24 cellular contexts compared by ENCODE assay signal in the genomic region with DNA sequence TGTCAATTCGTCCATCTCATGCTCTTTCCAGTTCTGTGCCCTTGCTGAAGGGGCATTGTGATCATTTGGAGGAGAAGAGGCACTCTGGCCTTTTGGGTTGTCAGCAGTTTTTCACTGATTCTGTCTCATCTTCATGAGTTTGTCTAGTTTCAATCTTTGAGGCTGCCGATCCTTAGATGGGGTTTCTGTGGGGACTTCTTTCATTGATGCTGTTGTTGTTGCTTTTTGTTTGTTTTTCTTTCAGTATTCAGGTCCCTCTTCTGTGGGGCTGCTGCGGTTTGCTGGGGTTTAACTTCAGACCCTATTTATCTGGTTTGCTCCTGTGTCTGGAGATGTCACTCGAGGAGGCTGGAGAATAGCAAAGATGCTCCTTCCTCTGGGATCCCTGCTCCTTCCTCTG.
DNase-seq lines count a peak whose midpoint lies in the region; ATAC-seq, FAIRE-seq and TF ChIP-seq lines count a peak whose summit lies in the region.
"Had no signal": no experiment of that assay in that cellular context is flagged by ENCODE, and none has a peak within 500 bp of the region (broad histone marks: within the 10 kb centered on the region; RNA-seq: fewer than 3 reads in every experiment).

No MANE protein-coding gene starts in this region.

- no peak for DNase-seq in HepG2 (ENCODE audit: low spot score)
- no peak for DNase-seq in right lobe of liver
- no peak for DNase-seq in WERI-Rb-1
- no peak for DNase-seq in endodermal cell
- no peak for DNase-seq in ovary
- DNase-seq in kidney: no peak
- no peak for DNase-seq in cardiac septum (ENCODE audit: low spot score)
- DNase-seq: Caco-2; CD4-positive, CD25-positive, alpha-beta regulatory T cell; CD8-positive, alpha-beta T cell; DMS153; DND-41; GOT3; HFFc6 had no signal

- H3K27ac Mint-ChIP-seq in endodermal cell: no peak overlapping the region
- H3K27ac Mint-ChIP-seq: B cell; CD4-positive, CD25-positive, alpha-beta regulatory T cell; CD8-positive, alpha-beta T cell; HFFc6 had no signal

- TF ChIP-seq CTCF in HepG2 (CRISPR knock-in tag; IDR thresholded peaks at IDR 0.05) (no peak), right lobe of liver (IDR thresholded peaks at IDR 0.05) (no peak), WERI-Rb-1 (IDR thresholded peaks at IDR 0.05; ENCODE audit: low read depth, low read length) (no peak), endodermal cell (conservative IDR thresholded peaks at IDR 0.05) (no peak), ovary (IDR thresholded peaks at IDR 0.05) (no peak), kidney (IDR thresholded peaks at IDR 0.05; ENCODE audit: borderline replicate concordance, extremely low read depth, insufficient read depth) (no peak)

- TF ChIP-seq RAD21 in HepG2 (CRISPR knock-in tag; IDR thresholded peaks at IDR 0.05): no peak

- no peak for ATAC-seq in HepG2
- ATAC-seq in right lobe of liver: no peak
- no peak for ATAC-seq in HG03342 (IDR thresholded peaks at IDR 0.05; ENCODE audit: unreplicated experiment)
- ATAC-seq: CD8-positive, alpha-beta T cell had no signal

- intact Hi-C loops in HepG2 (cut with micrococcal nuclease; ENCODE audit: unreplicated experiment): no loop called here
- intact Hi-C loops in right lobe of liver (cut with DNase I): no loop called here
- intact Hi-C loops in ovary (cut with DNase I): no loop called here
- intact Hi-C loops in kidney (cut with DNase I): no loop called here
- intact Hi-C loops in cardiac septum (cut with DNase I): no loop called here

- H3K9me3 Mint-ChIP-seq in endodermal cell: peaks cover 27% of the 10 kb centered on the region
- H3K9me3 Mint-ChIP-seq: CD8-positive, alpha-beta T cell had no signal

- POLR2A ChIA-PET in HepG2 (lab: Yijun Ruan, JAX): no interaction called here

- no peak overlapping the region for H3K4me2 ChIP-seq in HepG2 (ENCODE audit: low read depth, low read length)
- H3K4me2 ChIP-seq: BLaER1 had no signal

- H4K20me1 ChIP-seq in HepG2 (ENCODE audit: insufficient read depth, low read length): no peaks in the 10 kb centered on the region
- H4K20me1 ChIP-seq: BLaER1 had no signal

- H3K27me3 ChIP-seq in HepG2 (ENCODE audit: control insufficient read depth in 1 of 2, insufficient read depth in 2 of 2, low read length in 2 of 2) (no peaks in the 10 kb centered on the region), right lobe of liver (no peaks in the 10 kb centered on the region), WERI-Rb-1 (ENCODE audit: insufficient read depth, low read depth, severe bottlenecking) (no peaks in the 10 kb centered on the region), endodermal cell (ENCODE audit: control insufficient read depth, insufficient read depth, low read length, poor library complexity, severe bottlenecking) (no peaks in the 10 kb centered on the region), ovary (no peaks in the 10 kb centered on the region)
- H3K27me3 ChIP-seq: BLaER1 had no signal

- H3K9me3 ChIP-seq in HepG2 (ENCODE audit: low read length) (no peaks in the 10 kb centered on the region), right lobe of liver (no peaks in the 10 kb centered on the region), WERI-Rb-1 (ENCODE audit: severe bottlenecking) (peaks cover 24% of the 10 kb centered on the region), endodermal cell (ENCODE audit: control insufficient read depth, low read length) (peaks cover 29% of the 10 kb centered on the region), ovary (no peaks in the 10 kb centered on the region), kidney (ENCODE audit: control insufficient read depth in 1 of 2, low read length in 2 of 2) (no peaks in the 10 kb centered on the region)
- H3K9me3 ChIP-seq: BLaER1, Caco-2, HAP-1 had no signal

- H3K9ac ChIP-seq in HepG2 (ENCODE audit: insufficient read depth, low read depth, low read length) (no peak overlapping the region), endodermal cell (ENCODE audit: extremely low read depth, low read length, poor library complexity, severe bottlenecking) (no peak overlapping the region), kidney (ENCODE audit: low read length in 2 of 2) (no peak overlapping the region)
- H3K9ac ChIP-seq: BLaER1 had no signal

- no TSS peak for BruUV-seq in HepG2 (replicated peaks; lab: Mats Ljungman, UMichigan)

- no peak for TF ChIP-seq POLR2A in HepG2 (IDR thresholded peaks at IDR 0.05; ENCODE audit: insufficient read depth in 1 of 2, low read depth in 2 of 2, low read length in 2 of 2)
- no peak for TF ChIP-seq POLR2A in right lobe of liver (IDR thresholded peaks at IDR 0.05)
- TF ChIP-seq POLR2A in ovary (IDR thresholded peaks at IDR 0.05): no peak

- H3K27ac ChIP-seq in HepG2 (ENCODE audit: extremely low read length, insufficient read depth, low read length) (no peak overlapping the region), right lobe of liver (no peak overlapping the region), WERI-Rb-1 (peak overlapping the region; percentile 73), endodermal cell (ENCODE audit: low read depth, low read length) (no peak overlapping the region), ovary (no peak overlapping the region), kidney (ENCODE audit: low read depth in 2 of 2, low read length in 2 of 2) (no peak overlapping the region)
- H3K27ac ChIP-seq: 22Rv1, BLaER1, C4-2B had no signal

- CTCF ChIA-PET in HepG2 (lab: Yijun Ruan, JAX; ENCODE audit: low intra/inter-chr PET ratio, low total read pairs): no interaction called here

- H3K4me3 ChIP-seq in HepG2 (replicated peaks in 1 of 3; ENCODE audit: insufficient read depth in 1 of 3, low read depth in 2 of 3, low read length in 3 of 3): no peak overlapping the region
- H3K4me3 ChIP-seq in right lobe of liver: no peak overlapping the region
- H3K4me3 ChIP-seq in WERI-Rb-1 (ENCODE audit: low read depth, low read length): no peak overlapping the region
- H3K4me3 ChIP-seq in endodermal cell (ENCODE audit: low read length): peak overlapping the region; percentile 11
- no peak overlapping the region for H3K4me3 ChIP-seq in ovary
- H3K4me3 ChIP-seq in kidney (ENCODE audit: low read length in 2 of 2): no peak overlapping the region
- H3K4me3 ChIP-seq: BLaER1, HAP-1 had no signal

- peaks cover 28% of the 10 kb centered on the region for H3K4me1 Mint-ChIP-seq in endodermal cell
- H3K4me1 Mint-ChIP-seq: B cell had no signal

- 16% methylated on average over 4 of the region's 4 CpGs for WGBS in HepG2 (ENCODE audit: low lambda C conversion rate)
- WGBS in right lobe of liver (ENCODE audit: insufficient coverage, low coverage, low lambda C conversion rate, missing lambda C conversion rate): 34% methylated on average over 4 of the region's 4 CpGs
- 92 to 94% methylated on average over 3 to 4 of the region's 4 CpGs for WGBS in endodermal cell (ENCODE audit: insufficient coverage in 1 of 2, insufficient read length in 1 of 2), 2 experiments
- WGBS in ovary, 3 donors: 86 to 89% (median 87%) methylated on average over 4 of the region's 4 CpGs

- no peaks in the 10 kb centered on the region for H3K79me2 ChIP-seq in HepG2 (ENCODE audit: insufficient read depth, low read length)

- H3K36me3 ChIP-seq in HepG2 (replicated peaks in 1 of 2; ENCODE audit: control insufficient read depth in 1 of 2, insufficient read depth in 2 of 2, low read length in 2 of 2) (no peaks in the 10 kb centered on the region), right lobe of liver (no peaks in the 10 kb centered on the region), WERI-Rb-1 (no peaks in the 10 kb centered on the region), endodermal cell (ENCODE audit: control insufficient read depth, insufficient read depth, low read length) (peaks cover 9% of the 10 kb centered on the region), ovary (no peaks in the 10 kb centered on the region), kidney (ENCODE audit: control insufficient read depth in 1 of 2, insufficient read depth in 2 of 2, low read length in 2 of 2) (no peaks in the 10 kb centered on the region)
- H3K36me3 ChIP-seq: BLaER1, HAP-1 had no signal

- H2AFZ ChIP-seq in HepG2 (ENCODE audit: low read length): no peak overlapping the region

- TF ChIP-seq EP300 in HepG2 (IDR thresholded peaks at IDR 0.05; ENCODE audit: low read depth in 2 of 2, low read length in 2 of 2) (no peak), HepG2 (CRISPR knock-in tag; IDR thresholded peaks at IDR 0.05; ENCODE audit: borderline replicate concordance) (no peak), ovary (IDR thresholded peaks at IDR 0.05) (no peak)

- no peak overlapping the region for H3K4me3 Mint-ChIP-seq in endodermal cell
- H3K4me3 Mint-ChIP-seq: B cell; CD4-positive, CD25-positive, alpha-beta regulatory T cell; CD8-positive, alpha-beta T cell; HFFc6 had no signal

- H3K36me3 Mint-ChIP-seq in endodermal cell (ENCODE audit: low read depth): peaks cover 42% of the 10 kb centered on the region
- H3K36me3 Mint-ChIP-seq: CD4-positive, CD25-positive, alpha-beta regulatory T cell; CD8-positive, alpha-beta T cell had no signal

- in situ Hi-C loops in HepG2 (cut with HindIII; ENCODE audit: extremely low pct_ligation_motif_present, low pct_unique_long_range_greater_than_20kb): no loop called here

- H3K4me1 ChIP-seq in HepG2 (ENCODE audit: insufficient read depth, low read length) (no peaks in the 10 kb centered on the region), right lobe of liver (no peaks in the 10 kb centered on the region), endodermal cell (ENCODE audit: control insufficient read depth, insufficient read depth, low read length) (peaks cover 12% of the 10 kb centered on the region), ovary (ENCODE audit: insufficient read depth) (no peaks in the 10 kb centered on the region), kidney (ENCODE audit: control insufficient read depth in 1 of 2, insufficient read depth in 1 of 2, low read depth in 1 of 2, low read length in 2 of 2) (no peaks in the 10 kb centered on the region)
- H3K4me1 ChIP-seq: HAP-1 had no signal

- peaks cover 12% of the 10 kb centered on the region for H3K27me3 Mint-ChIP-seq in endodermal cell (ENCODE audit: insufficient read depth)
- H3K27me3 Mint-ChIP-seq: B cell; CD4-positive, CD25-positive, alpha-beta regulatory T cell had no signal

- FAIRE-seq in HepG2 (lab: Jason Lieb, UNC): no peak
- no peak for FAIRE-seq in kidney (lab: Jason Lieb, UNC)
- FAIRE-seq: A204.1, G401.6, GM12892, H54 had no signal

TF ChIP-seq in HepG2, 621 proteins besides CTCF, POLR2A, EP300 and RAD21:
- TF ChIP-seq MAFK (conservative IDR thresholded peaks at IDR 0.05 in 1 of 2, IDR thresholded peaks at IDR 0.05 in 1 of 2; ENCODE audit: low read length in 2 of 2): peak; percentile 23 to 33; a peak in 2 of 4 replicates
- TF ChIP-seq SIX4 (CRISPR knock-in tag; IDR thresholded peaks at IDR 0.05): no peak
